ENCODE assay signal across 8 cellular contexts in genomic region chr6:29723666-29724588, GRCh38.
DNase-seq lines count a peak whose midpoint lies in the region; ATAC-seq and TF ChIP-seq lines count a peak whose summit lies in the region.

No MANE protein-coding gene starts in this region.

- H3K9ac ChIP-seq in muscle layer of colon (ENCODE audit: low read length), result peak overlapping the region; percentile 71

- ATAC-seq in HG03103 (IDR thresholded peaks at IDR 0.05; ENCODE audit: low read depth, unreplicated experiment), result peak; percentile 36

- peak; percentile 84 to 85 for DNase-seq in activated CD4-positive, alpha-beta T cell treated with anti-CD3 and anti-CD28 coated beads, Interleukin-2, amount 50 U/mL, for 48 hours
- DNase-seq in effector CD4-positive, alpha-beta T cell, result peak; percentile 68
- peak; percentile 56 to 60 for DNase-seq in stimulated activated CD8-positive, alpha-beta memory T cell treated with anti-CD3 and anti-CD28 coated beads, Interleukin-7, amount 100 ng/mL, for 48 hours (ENCODE audit: extremely low read depth in 1 of 2, low read depth in 1 of 2)
- no peak for DNase-seq in middle frontal gyrus (ENCODE audit: extremely low spot score, low spot score)
- DNase-seq in COLO829 (ENCODE audit: low spot score), result no peak

- no peaks in the 10 kb centered on the region for H3K9me3 ChIP-seq in muscle layer of colon (ENCODE audit: low read length)

- no peaks in the 10 kb centered on the region for H3K27me3 ChIP-seq in muscle layer of colon (ENCODE audit: control insufficient read depth in 1 of 2, insufficient read depth in 2 of 2, low read length in 2 of 2)

- peaks cover 10% of the 10 kb centered on the region for H3K4me1 ChIP-seq in muscle layer of colon (ENCODE audit: insufficient read depth, low read length)

- H3K36me3 ChIP-seq in muscle layer of colon (ENCODE audit: insufficient read depth, low read length), result peaks cover 6% of the 10 kb centered on the region

- peak overlapping the region; percentile 39 for H3K27ac ChIP-seq in muscle layer of colon (ENCODE audit: low read depth, low read length)

- H3K4me3 ChIP-seq in muscle layer of colon (ENCODE audit: low read depth in 1 of 2, low read length in 2 of 2), result peak overlapping the region; percentile 59 to 80

- peak; percentile 46 for TF ChIP-seq POLR2A in GM15510 (IDR thresholded peaks at IDR 0.05; ENCODE audit: borderline replicate concordance, extremely low read depth, insufficient read length)

Comparison
In these comparisons a context has a peak if more than half of its experiments do, and no peak if none do; other contexts are left out.
1. DNase-seq: peak in activated CD4-positive, alpha-beta T cell treated with anti-CD3 and anti-CD28 coated beads, Interleukin-2, amount 50 U/mL, for 48 hours (2 of 2), effector CD4-positive, alpha-beta T cell (single experiment) and stimulated activated CD8-positive, alpha-beta memory T cell treated with anti-CD3 and anti-CD28 coated beads, Interleukin-7, amount 100 ng/mL, for 48 hours (2 of 2); none in middle frontal gyrus (single experiment) and COLO829 (single experiment).